ENCODE assay signal across 13 cellular contexts in genomic region chr19:54952591-54953344, GRCh38. TPM values are rescaled to one million over a fixed set of nuclear protein-coding genes. Genes with fewer than 3 reads are reported as not detected.
DNase-seq lines count a peak whose midpoint lies in the region; ATAC-seq and TF ChIP-seq lines count a peak whose summit lies in the region.
"Had no signal": no experiment of that assay in that cellular context is flagged by ENCODE, and none has a peak within 500 bp of the region (broad histone marks: within the 10 kb centered on the region; RNA-seq: fewer than 3 reads in every experiment).

No MANE protein-coding gene starts in this region.

- peaks cover 8% of the 10 kb centered on the region for H3K4me1 Mint-ChIP-seq in mesothelial cell of epicardium
- H3K4me1 Mint-ChIP-seq in activated naive CD4-positive, alpha-beta T cell treated with anti-CD3 and anti-CD28 coated beads for 36 hours (ENCODE audit: low read depth): no peaks in the 10 kb centered on the region
- H3K4me1 Mint-ChIP-seq: CD4-positive, CD25-positive, alpha-beta regulatory T cell had no signal

- DNase-seq in ELF-1 (ENCODE audit: low read depth, low spot score) (peak; percentile 71), NCI-H226 (peak; percentile 89), astrocyte of the hippocampus (ENCODE audit: low read depth, low spot score) (peak; percentile 66), mesothelial cell of epicardium (ENCODE audit: low spot score in 2 of 2, unreplicated experiment in 2 of 2) (no peak), NCI-H748 (lab: John Stamatoyannopoulos, UW; ENCODE audit: unreplicated experiment) (no peak)
- no peak for DNase-seq in activated naive CD4-positive, alpha-beta T cell treated with anti-CD3 and anti-CD28 coated beads for 36 hours
- DNase-seq: activated naive CD8-positive, alpha-beta T cell treated with anti-CD3 and anti-CD28 coated beads, Interleukin-2, amount 10 ng/mL, durations not matched to agents 7 days and 5 days; CD4-positive, CD25-positive, alpha-beta regulatory T cell; NCI-H2107; stimulated activated naive CD4-positive, alpha-beta T cell treated with Interleukin-2 at 50 U/mL for 16 hours had no signal

- H3K27ac Mint-ChIP-seq in mesothelial cell of epicardium: peak overlapping the region; percentile 45
- H3K27ac Mint-ChIP-seq in activated naive CD4-positive, alpha-beta T cell treated with anti-CD3 and anti-CD28 coated beads for 36 hours: no peak overlapping the region
- H3K27ac Mint-ChIP-seq: activated naive CD8-positive, alpha-beta T cell treated with anti-CD3 and anti-CD28 coated beads, Interleukin-2, amount 10 ng/mL, durations not matched to agents 7 days and 5 days; CD4-positive, CD25-positive, alpha-beta regulatory T cell had no signal

- TF ChIP-seq CTCF in mesothelial cell of epicardium (IDR thresholded peaks at IDR 0.05; ENCODE audit: unreplicated experiment): no peak

- ATAC-seq in GM19452 (IDR thresholded peaks at IDR 0.05; ENCODE audit: unreplicated experiment) (no peak), HG03097 (IDR thresholded peaks at IDR 0.05; ENCODE audit: low FRiP score, unreplicated experiment) (no peak)

- no peaks in the 10 kb centered on the region for H3K27me3 Mint-ChIP-seq in mesothelial cell of epicardium (ENCODE audit: low read depth)
- H3K27me3 Mint-ChIP-seq in activated naive CD4-positive, alpha-beta T cell treated with anti-CD3 and anti-CD28 coated beads for 36 hours (ENCODE audit: low read depth): no peaks in the 10 kb centered on the region
- H3K27me3 Mint-ChIP-seq: CD4-positive, CD25-positive, alpha-beta regulatory T cell had no signal

- CTCF ChIA-PET in activated naive CD4-positive, alpha-beta T cell treated with anti-CD3 and anti-CD28 coated beads for 36 hours (lab: Charles Lee): no interaction called here

- H3K36me3 Mint-ChIP-seq in mesothelial cell of epicardium: no peaks in the 10 kb centered on the region
- H3K36me3 Mint-ChIP-seq in activated naive CD4-positive, alpha-beta T cell treated with anti-CD3 and anti-CD28 coated beads for 36 hours (ENCODE audit: low read depth): no peaks in the 10 kb centered on the region
- H3K36me3 Mint-ChIP-seq: activated naive CD8-positive, alpha-beta T cell treated with anti-CD3 and anti-CD28 coated beads, Interleukin-2, amount 10 ng/mL, durations not matched to agents 7 days and 5 days; CD4-positive, CD25-positive, alpha-beta regulatory T cell had no signal

- no peaks in the 10 kb centered on the region for H3K9me3 Mint-ChIP-seq in mesothelial cell of epicardium
- no peaks in the 10 kb centered on the region for H3K9me3 Mint-ChIP-seq in activated naive CD4-positive, alpha-beta T cell treated with anti-CD3 and anti-CD28 coated beads for 36 hours
- H3K9me3 Mint-ChIP-seq: activated naive CD8-positive, alpha-beta T cell treated with anti-CD3 and anti-CD28 coated beads, Interleukin-2, amount 10 ng/mL, durations not matched to agents 7 days and 5 days had no signal

- H3K4me3 Mint-ChIP-seq in mesothelial cell of epicardium: no peak overlapping the region
- H3K4me3 Mint-ChIP-seq in activated naive CD4-positive, alpha-beta T cell treated with anti-CD3 and anti-CD28 coated beads for 36 hours: no peak overlapping the region
- H3K4me3 Mint-ChIP-seq: activated naive CD8-positive, alpha-beta T cell treated with anti-CD3 and anti-CD28 coated beads, Interleukin-2, amount 10 ng/mL, durations not matched to agents 7 days and 5 days; CD4-positive, CD25-positive, alpha-beta regulatory T cell had no signal

- intact Hi-C loops in activated naive CD4-positive, alpha-beta T cell treated with anti-CD3 and anti-CD28 coated beads for 36 hours (cut with micrococcal nuclease): no loop called here

RNA-seq across cellular contexts. Expression of gene NLRP7, which starts 5.4 kb away (rescaled TPM):
- 0.07 to 0.09 TPM in 2 of 3 replicates, not detected in the other for total RNA-seq in mesothelial cell of epicardium
- not detected for total RNA-seq in activated naive CD4-positive, alpha-beta T cell treated with anti-CD3 and anti-CD28 coated beads for 36 hours
- total RNA-seq: activated CD8-positive, alpha-beta memory T cell treated with anti-CD3 and anti-CD28 coated beads for 36 hours; activated naive CD8-positive, alpha-beta T cell treated with anti-CD3 and anti-CD28 coated beads, Interleukin-2, amount 10 ng/mL, durations not matched to agents 7 days and 5 days; CD4-positive, CD25-positive, alpha-beta regulatory T cell had no signal

RNA-seq across cellular contexts. Expression of gene NLRP2, which starts 13.4 kb away (rescaled TPM):
- total RNA-seq in mesothelial cell of epicardium: 54.1 to 56.8 TPM (median 56.2 TPM) in 3 replicates
- 1 to 10 TPM; 5.5 TPM for total RNA-seq in activated naive CD4-positive, alpha-beta T cell treated with anti-CD3 and anti-CD28 coated beads for 36 hours

RNA-seq across cellular contexts. Expression of gene NCR1, which starts 46.8 kb away (rescaled TPM):
- total RNA-seq in mesothelial cell of epicardium: not detected in 3 replicates
- not detected for total RNA-seq in activated naive CD4-positive, alpha-beta T cell treated with anti-CD3 and anti-CD28 coated beads for 36 hours
- total RNA-seq: CD4-positive, CD25-positive, alpha-beta regulatory T cell had no signal

Comparison
In these comparisons a context has a peak if more than half of its experiments do, and no peak if none do; other contexts are left out.
1. DNase-seq: peak in ELF-1 (single experiment), NCI-H226 (single experiment) and astrocyte of the hippocampus (single experiment); none in mesothelial cell of epicardium (0 of 2), NCI-H748 (single experiment) and activated naive CD4-positive, alpha-beta T cell treated with anti-CD3 and anti-CD28 coated beads for 36 hours (single experiment).